In genomic region chr4:24382381-24382780, GRCh38 we compare ENCODE assay signal across 11 cellular contexts.
DNase-seq lines count a peak whose midpoint lies in the region; ATAC-seq and TF ChIP-seq lines count a peak whose summit lies in the region.
"Had no signal": no experiment of that assay in that cellular context is flagged by ENCODE, and none has a peak within 500 bp of the region (broad histone marks: within the 10 kb centered on the region; RNA-seq: fewer than 3 reads in every experiment).

No MANE protein-coding gene starts in this region.

- H3K36me3 Mint-ChIP-seq in natural killer cell = no peaks in the 10 kb centered on the region

- TF ChIP-seq CTCF in upper lobe of left lung (IDR thresholded peaks at IDR 0.05) (no peak), natural killer cell (IDR thresholded peaks at IDR 0.05) (no peak)

- no peak overlapping the region for H3K4me3 ChIP-seq in upper lobe of left lung
- H3K4me3 ChIP-seq: left lung, Peyer's patch, upper lobe of right lung had no signal

- no peak overlapping the region for H3K4me3 Mint-ChIP-seq in natural killer cell

- peak; percentile 79 for DNase-seq in glomerular visceral epithelial cell (ENCODE audit: extremely low spot score)
- no peak for DNase-seq in NCI-H2081 (lab: John Stamatoyannopoulos, UW)
- DNase-seq in upper lobe of left lung = no peak
- DNase-seq in middle frontal gyrus (ENCODE audit: extremely low spot score, low spot score) = no peak
- DNase-seq in natural killer cell = no peak
- DNase-seq: left lung, Peyer's patch, upper lobe of right lung had no signal

- WGBS in upper lobe of left lung, 2 donors = 31 to 42% methylated on average over 2 of the region's 2 CpGs

- TF ChIP-seq EP300 in upper lobe of left lung (IDR thresholded peaks at IDR 0.05) = no peak

- H3K4me1 ChIP-seq in upper lobe of left lung = no peaks in the 10 kb centered on the region
- H3K4me1 ChIP-seq: left lung, Peyer's patch, upper lobe of right lung had no signal

- H3K36me3 ChIP-seq in upper lobe of left lung = no peaks in the 10 kb centered on the region
- H3K36me3 ChIP-seq: left lung, Peyer's patch, upper lobe of right lung had no signal

- H3K27ac ChIP-seq in upper lobe of left lung = no peak overlapping the region
- H3K27ac ChIP-seq: left lung, Peyer's patch, upper lobe of right lung had no signal

- peaks cover 10 to 11% of the 10 kb centered on the region in 2 donors for H3K9me3 Mint-ChIP-seq in natural killer cell

- H3K27me3 Mint-ChIP-seq in natural killer cell (ENCODE audit: low read depth in 2 of 2) = peaks cover 0 to 4% of the 10 kb centered on the region in 2 donors

- ATAC-seq in GM18519 (IDR thresholded peaks at IDR 0.05; ENCODE audit: low FRiP score, unreplicated experiment) (peak; percentile 99), GM21825 (IDR thresholded peaks at IDR 0.05; ENCODE audit: unreplicated experiment) (peak; percentile 100), HG03558 (IDR thresholded peaks at IDR 0.05; ENCODE audit: extremely low read depth, unreplicated experiment) (peak; percentile 99), upper lobe of left lung (ENCODE audit: low FRiP score in 2 of 2) (no peak), natural killer cell (no peak)
- ATAC-seq: left lung, upper lobe of right lung had no signal

- TF ChIP-seq POLR2A in upper lobe of left lung (IDR thresholded peaks at IDR 0.05) = no peak

- H3K9me3 ChIP-seq in upper lobe of left lung = peaks cover 0 to 3% (median 0%) of the 10 kb centered on the region in 4 donors
- H3K9me3 ChIP-seq: Peyer's patch, upper lobe of right lung had no signal

- H3K27ac Mint-ChIP-seq in natural killer cell = no peak overlapping the region

- no peaks in the 10 kb centered on the region for H3K4me1 Mint-ChIP-seq in natural killer cell

- no peaks in the 10 kb centered on the region for H3K27me3 ChIP-seq in upper lobe of left lung
- H3K27me3 ChIP-seq: left lung, Peyer's patch, upper lobe of right lung had no signal

- intact Hi-C loops in natural killer cell (cut with micrococcal nuclease) = no loop called here

Comparison
In these comparisons a context has a peak if more than half of its experiments do, and no peak if none do; other contexts are left out.
1. ATAC-seq: peak in GM18519 (single experiment), GM21825 (single experiment) and HG03558 (single experiment); none in upper lobe of left lung (0 of 2) and natural killer cell (0 of 3).